ENCODE assay signal across 13 cellular contexts in the genomic region with DNA sequence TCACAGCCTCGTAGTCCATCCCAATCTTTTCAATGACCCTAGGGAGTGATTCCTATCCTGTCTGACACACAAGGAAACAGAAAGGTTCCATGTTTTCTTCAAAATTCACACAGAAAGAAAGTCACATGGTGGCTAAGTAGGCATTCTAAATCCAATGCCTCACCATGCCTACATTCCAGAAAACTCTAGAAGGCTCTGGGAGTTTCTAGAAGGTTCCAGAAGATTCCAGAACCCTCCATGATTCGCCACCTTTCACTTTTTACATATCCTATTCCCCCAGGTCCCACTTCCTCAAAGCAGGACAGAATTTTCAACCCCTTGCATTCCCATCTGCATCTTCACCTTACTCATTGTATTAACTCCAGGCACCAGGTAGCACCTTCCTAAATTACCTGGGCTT. TPM values are rescaled to one million over a fixed set of nuclear protein-coding genes. Genes with fewer than 3 reads are reported as not detected.
A peak's percentile ranks its signal among the peaks of the same experiment; 100 is the strongest.
DNase-seq lines count a peak whose midpoint lies in the region; ATAC-seq, FAIRE-seq and TF ChIP-seq lines count a peak whose summit lies in the region.
"Had no signal": no experiment of that assay in that cellular context is flagged by ENCODE, and none has a peak within 500 bp of the region (broad histone marks: within the 10 kb centered on the region; RNA-seq: fewer than 3 reads in every experiment).

No MANE protein-coding gene starts in this region.

- TF ChIP-seq CTCF in K562 (IDR thresholded peaks at IDR 0.05 in 2 of 3, conservative IDR thresholded peaks at IDR 0.05 in 1 of 3; ENCODE audit: insufficient read depth in 2 of 3, low read depth in 1 of 3, low read length in 3 of 3), result no peak

- intact Hi-C loops in K562 (cut with micrococcal nuclease), result no loop called here

- CTCF ChIA-PET in K562 (lab: Yijun Ruan, JAX; ENCODE audit: low intra/inter-chr PET ratio), result no interaction called here

- H3K27me3 ChIP-seq in BLaER1, result no peaks in the 10 kb centered on the region
- peaks cover 34 to 81% of the 10 kb centered on the region in 2 experiments for H3K27me3 ChIP-seq in K562 (ENCODE audit: control insufficient read depth in 2 of 2, insufficient read depth in 2 of 2, low read length in 2 of 2)
- H3K27me3 ChIP-seq: BLaER1 treated with 17β-estradiol and CSF1 and Interleukin-3, amounts not matched to agents 10 nM and 100 nM had no signal

- no peaks in the 10 kb centered on the region for H3K79me2 ChIP-seq in K562 (ENCODE audit: control insufficient read depth, insufficient read depth, low read length)

- H3K4me3 Mint-ChIP-seq in stimulated activated memory B cell treated with anti-CD40 and anti-IgM and Interleukin-4, amounts not matched to agents 10 μg/mL and 1 μg/mL and 100 μg/mL, for 72 hours, result no peak overlapping the region
- H3K4me3 Mint-ChIP-seq: CD4-positive, CD25-positive, alpha-beta regulatory T cell; H9 had no signal

- peak; percentile 64; the same call in 1 of the 2 replicates for TF ChIP-seq EP300 in K562 (IDR thresholded peaks at IDR 0.05; ENCODE audit: low read length)

- FAIRE-seq in GM12891 (lab: Jason Lieb, UNC), result peak; percentile 13
- FAIRE-seq in K562 (lab: Jason Lieb, UNC), result no peak

- H3K36me3 ChIP-seq in BLaER1 (peaks cover 86% of the 10 kb centered on the region), K562 (ENCODE audit: control insufficient read depth, insufficient read depth, low read length) (no peaks in the 10 kb centered on the region)

- peaks cover 68% of the 10 kb centered on the region for H3K36me3 Mint-ChIP-seq in stimulated activated memory B cell treated with anti-CD40 and anti-IgM and Interleukin-4, amounts not matched to agents 10 μg/mL and 1 μg/mL and 100 μg/mL, for 72 hours

- H3K9me3 Mint-ChIP-seq in stimulated activated memory B cell treated with anti-CD40 and anti-IgM and Interleukin-4, amounts not matched to agents 10 μg/mL and 1 μg/mL and 100 μg/mL, for 72 hours, result peaks cover 11% of the 10 kb centered on the region

- DNase-seq in GM12891 (ENCODE audit: insufficient read length, low spot score) (no peak), K562 (ENCODE audit: extremely low read depth in 1 of 4, low spot score in 3 of 4) (no peak), NCI-H1930 (lab: John Stamatoyannopoulos, UW) (no peak)
- DNase-seq: CD4-positive, CD25-positive, alpha-beta regulatory T cell; DMS53; GOT3; H9 had no signal

- no peak for TF ChIP-seq POLR2A in GM12891 (IDR thresholded peaks at IDR 0.05; ENCODE audit: low read depth, low read length)
- no peak for TF ChIP-seq POLR2A in K562 (conservative IDR thresholded peaks at IDR 0.05)

- H3K4me2 ChIP-seq in BLaER1 (peak overlapping the region; percentile 62; the same call in 1 of the 2 replicates), K562 (ENCODE audit: insufficient read depth, low read length) (no peak overlapping the region)

- H2AFZ ChIP-seq in K562 (ENCODE audit: low read depth, low read length), result no peak overlapping the region

- H4K20me1 ChIP-seq in BLaER1 (peaks cover 66% of the 10 kb centered on the region), K562 (replicated peaks; ENCODE audit: control insufficient read depth, insufficient read depth, low read length) (no peaks in the 10 kb centered on the region)

- no peak overlapping the region for H3K9ac ChIP-seq in BLaER1
- no peak overlapping the region for H3K9ac ChIP-seq in K562 (ENCODE audit: insufficient read depth in 1 of 2, low read depth in 2 of 2, low read length in 2 of 2)
- H3K9ac ChIP-seq: BLaER1 treated with 17β-estradiol and CSF1 and Interleukin-3, amounts not matched to agents 10 nM and 100 nM had no signal

- no peaks in the 10 kb centered on the region for H3K27me3 Mint-ChIP-seq in stimulated activated memory B cell treated with anti-CD40 and anti-IgM and Interleukin-4, amounts not matched to agents 10 μg/mL and 1 μg/mL and 100 μg/mL, for 72 hours
- H3K27me3 Mint-ChIP-seq: CD4-positive, CD25-positive, alpha-beta regulatory T cell had no signal

- ATAC-seq in K562 (no peak), HG02642 (IDR thresholded peaks at IDR 0.05; ENCODE audit: poor library complexity, unreplicated experiment) (no peak), GM21825 (IDR thresholded peaks at IDR 0.05; ENCODE audit: unreplicated experiment) (no peak)
- no peak for ATAC-seq in stimulated activated memory B cell treated with anti-CD40 and anti-IgM and Interleukin-4, amounts not matched to agents 10 μg/mL and 1 μg/mL and 100 μg/mL, for 72 hours

- H3K4me1 Mint-ChIP-seq in stimulated activated memory B cell treated with anti-CD40 and anti-IgM and Interleukin-4, amounts not matched to agents 10 μg/mL and 1 μg/mL and 100 μg/mL, for 72 hours, result peaks cover 76% of the 10 kb centered on the region
- H3K4me1 Mint-ChIP-seq: CD4-positive, CD25-positive, alpha-beta regulatory T cell had no signal

- in situ Hi-C loops in K562 (cut with MboI), result no loop called here

- no peaks in the 10 kb centered on the region for H3K9me1 ChIP-seq in K562 (ENCODE audit: control insufficient read depth, insufficient read depth, low read length)

- H3K27ac ChIP-seq in BLaER1, result peak overlapping the region; percentile 22; the same call in 1 of the 2 replicates
- no peak overlapping the region for H3K27ac ChIP-seq in K562 (ENCODE audit: extremely low read depth, low read depth, low read length)

- H3K4me1 ChIP-seq in BLaER1 (peaks cover 86% of the 10 kb centered on the region), K562 (replicated peaks in 1 of 2; ENCODE audit: control insufficient read depth in 2 of 2, insufficient read depth in 2 of 2, low read length in 2 of 2) (peaks cover 0 to 3% of the 10 kb centered on the region in 2 experiments; a peak in 2 of 5 replicates)

- TF ChIP-seq RAD21 in K562 (CRISPR knock-in tag; conservative IDR thresholded peaks at IDR 0.05 in 1 of 2, IDR thresholded peaks at IDR 0.05 in 1 of 2), result no peak

- BruUV-seq in K562 (replicated peaks; lab: Mats Ljungman, UMichigan), result no TSS peak

- POLR2A ChIA-PET in K562 (lab: Yijun Ruan, JAX), result interaction anchor here (0.6 kb wide), 1 partner anchor 54 kb away, joined by 3 read pairs; no protein-coding TSS in a partner anchor

- no peak overlapping the region for H3K4me3 ChIP-seq in BLaER1
- no peak overlapping the region for H3K4me3 ChIP-seq in K562
- H3K4me3 ChIP-seq: BLaER1 treated with 17β-estradiol and CSF1 and Interleukin-3, amounts not matched to agents 10 nM and 100 nM had no signal

- H3K9me3 ChIP-seq in BLaER1 (peaks cover 17% of the 10 kb centered on the region), K562 (replicated peaks; ENCODE audit: control insufficient read depth, insufficient read depth, low read depth, low read length) (no peaks in the 10 kb centered on the region; the same call in 1 of the 2 replicates)

- 0% methylated on average over 2 of the region's 2 CpGs for WGBS in K562 (ENCODE audit: insufficient coverage, low coverage, missing lambda C conversion rate)

- H3K27ac Mint-ChIP-seq in stimulated activated memory B cell treated with anti-CD40 and anti-IgM and Interleukin-4, amounts not matched to agents 10 μg/mL and 1 μg/mL and 100 μg/mL, for 72 hours, result peak overlapping the region; percentile 99

TF ChIP-seq in GM12891, 5 proteins besides CTCF, POLR2A, EP300 and RAD21 (continues in another document):
- no peak for TF ChIP-seq POLR2AphosphoS5 (IDR thresholded peaks at IDR 0.05; ENCODE audit: low read depth, low read length)
- TF ChIP-seq TAF1 (IDR thresholded peaks at IDR 0.05; ENCODE audit: low read depth, low read length), result no peak

TF ChIP-seq in K562, 482 proteins besides CTCF, POLR2A, EP300 and RAD21:
- TF ChIP-seq ARNT (IDR thresholded peaks at IDR 0.05), result 0 out of 4 replicates have a peak, but pooled peaks of 1 of the 2 experiments have one; percentile 69
- no peak for TF ChIP-seq PTTG1 (tag; IDR thresholded peaks at IDR 0.05; ENCODE audit: low read depth)
- no peak for TF ChIP-seq ZNF212 (CRISPR knock-in tag; IDR thresholded peaks at IDR 0.05)

RNA-seq across cellular contexts. Expression of gene GNG7, which starts 23.1 kb away (rescaled TPM):
- 6.4 TPM for polyA plus RNA-seq in GM12891 (2012; ENCODE audit: low read depth, missing spikeins)
- 0.09 and 0.16 TPM in 2 replicates for total RNA-seq in K562 (2011; cell fraction: chromatin; rRNA removed; ENCODE audit: low replicate concordance)
- under 0.01 and 0.13 TPM in 2 replicates for total RNA-seq in K562 (2011; cell fraction: nucleolus; rRNA removed)
- total RNA-seq in K562 (2011; cell fraction: nucleoplasm; rRNA removed), result 0.15 TPM in 1 of 2 replicates, not detected in the other
- 0.09 TPM in 1 of 2 replicates, not detected in the other for total RNA-seq in K562 (2014; rRNA removed)
- total RNA-seq in K562 (2014; rRNA removed; fragmentation: Illumina TruSeq; extraction: Trizol), result 0.04 TPM in 1 of 2 replicates, not detected in the other
- 0.04 TPM in 2 replicates for total RNA-seq in K562 (2015; rRNA removed; fragmentation: Illumina TruSeq; extraction: Trizol)
- total RNA-seq in K562 (2021), result 0.11 and 0.20 TPM in 2 replicates
- polyA plus RNA-seq in K562 (2011; rRNA removed), result 0.08 and 0.12 TPM in 2 replicates
- polyA plus RNA-seq in K562 (2011; cell fraction: cytosol; rRNA removed), result 0.15 and 0.27 TPM in 2 replicates
- polyA plus RNA-seq in K562 (2011; cell fraction: nucleus; rRNA removed), result 0.04 and 0.22 TPM in 2 replicates
- 0.10 and 0.53 TPM in 2 replicates for polyA plus RNA-seq in K562 (2012)
- polyA plus RNA-seq in K562 (2014; fragmentation: Illumina TruSeq; extraction: Trizol), result 0.04 TPM in 2 replicates
- polyA plus RNA-seq in K562 (2014; fragmentation: Nextera tagmentation; extraction: Ambion mirVana), result under 1 TPM in 1 of 2 experiments, not detected in 1; 0.01 TPM
- polyA plus RNA-seq in K562 (2014; rRNA removed), result 0.07 TPM in 1 of 2 replicates, not detected in the other
- 0.03 TPM in 1 of 2 replicates, not detected in the other for polyA minus RNA-seq in K562 (2011; rRNA and poly(A)+ RNA removed)
- not detected in 2 replicates for polyA minus RNA-seq in K562 (2011; cell fraction: cytosol; rRNA and poly(A)+ RNA removed)
- polyA minus RNA-seq in K562 (2011; cell fraction: nucleus; rRNA and poly(A)+ RNA removed), result not detected in 2 replicates
- total RNA-seq: HT1080 had no signal

RNA-seq across cellular contexts. Expression of gene DIRAS1, which starts 41.7 kb away (rescaled TPM):
- polyA plus RNA-seq in GM12891 (2012; ENCODE audit: low read depth, missing spikeins), result 0.08 TPM
- 5.2 and 12.7 TPM in 2 replicates for total RNA-seq in K562 (2011; cell fraction: chromatin; rRNA removed; ENCODE audit: low replicate concordance)
- total RNA-seq in K562 (2011; cell fraction: nucleolus; rRNA removed), result 5.7 and 6.5 TPM in 2 replicates
- total RNA-seq in K562 (2011; cell fraction: nucleoplasm; rRNA removed), result 4.3 and 5.3 TPM in 2 replicates
- 2.2 and 3.3 TPM in 2 replicates for total RNA-seq in K562 (2014; rRNA removed)
- total RNA-seq in K562 (2014; rRNA removed; fragmentation: Illumina TruSeq; extraction: Trizol), result 2.3 TPM in 2 replicates
- total RNA-seq in K562 (2015; rRNA removed; fragmentation: Illumina TruSeq; extraction: Trizol), result 2.9 and 3.3 TPM in 2 replicates
- total RNA-seq in K562 (2021), result 12.0 and 12.8 TPM in 2 replicates
- 7.3 and 12.0 TPM in 2 replicates for polyA plus RNA-seq in K562 (2011; rRNA removed)
- 8.0 and 16.3 TPM in 2 replicates for polyA plus RNA-seq in K562 (2011; cell fraction: cytosol; rRNA removed)
- polyA plus RNA-seq in K562 (2011; cell fraction: nucleus; rRNA removed), result 10.3 and 10.5 TPM in 2 replicates
- 5.1 and 7.3 TPM in 2 replicates for polyA plus RNA-seq in K562 (2012)
- 3.8 and 4.9 TPM in 2 replicates for polyA plus RNA-seq in K562 (2014; fragmentation: Illumina TruSeq; extraction: Trizol)
- polyA plus RNA-seq in K562 (2014; fragmentation: Nextera tagmentation; extraction: Ambion mirVana), result under 1 TPM; 0.11 to 0.18 TPM
- 4.7 and 6.0 TPM in 2 replicates for polyA plus RNA-seq in K562 (2014; rRNA removed)
- polyA minus RNA-seq in K562 (2011; rRNA and poly(A)+ RNA removed), result 10.2 and 11.4 TPM in 2 replicates
- 8.0 and 8.7 TPM in 2 replicates for polyA minus RNA-seq in K562 (2011; cell fraction: cytosol; rRNA and poly(A)+ RNA removed)
- 1.8 and 2.6 TPM in 2 replicates for polyA minus RNA-seq in K562 (2011; cell fraction: nucleus; rRNA and poly(A)+ RNA removed)
- total RNA-seq: CD4-positive, CD25-positive, alpha-beta regulatory T cell; HT1080 had no signal
- polyA plus RNA-seq: CD4-positive, CD25-positive, alpha-beta regulatory T cell had no signal
